In the genomic region with DNA sequence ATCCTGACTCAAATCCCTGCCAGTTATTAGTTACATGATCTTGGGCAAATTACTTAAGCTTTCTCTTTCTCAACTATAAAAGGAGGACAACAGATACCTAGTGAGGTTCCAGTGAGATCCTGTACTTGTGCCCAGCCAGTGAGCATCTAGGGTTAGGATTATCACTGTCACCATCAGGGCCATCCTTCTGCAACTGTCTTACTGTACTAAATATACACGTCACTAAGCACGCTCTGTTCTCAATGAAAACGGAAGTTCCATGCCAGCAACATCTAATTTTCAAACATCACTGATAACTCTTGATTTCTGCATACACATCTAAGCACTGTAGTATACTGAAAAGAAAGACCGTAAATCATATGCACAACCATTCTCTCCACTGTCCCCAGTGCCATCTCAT, we compare ENCODE assay signal across 14 cellular contexts.
DNase-seq lines count a peak whose midpoint lies in the region; ATAC-seq and TF ChIP-seq lines count a peak whose summit lies in the region.
"Had no signal": no experiment of that assay in that cellular context is flagged by ENCODE, and none has a peak within 500 bp of the region (broad histone marks: within the 10 kb centered on the region; RNA-seq: fewer than 3 reads in every experiment).

No MANE protein-coding gene starts in this region.

- H3K79me2 ChIP-seq in OCI-LY1 (ENCODE audit: insufficient read depth, low read length), result peaks cover 100% of the 10 kb centered on the region

- H3K9me2 ChIP-seq in OCI-LY1 (ENCODE audit: low read depth, low read length), result no peaks in the 10 kb centered on the region

- peaks cover 100% of the 10 kb centered on the region for H3K4me1 ChIP-seq in OCI-LY1 (ENCODE audit: insufficient read depth, low read length, severe bottlenecking)
- peaks cover 0 to 86% (median 40%) of the 10 kb centered on the region in 4 donors for H3K4me1 ChIP-seq in tibial nerve
- H3K4me1 ChIP-seq: colonic mucosa had no signal

- intact Hi-C loops in activated naive CD4-positive, alpha-beta T cell treated with anti-CD3 and anti-CD28 coated beads for 36 hours (cut with micrococcal nuclease), result loop anchor here (5.0 kb wide), 1 partner anchor 409 kb away; no protein-coding TSS in a partner anchor

- 67 to 74% methylated on average over 4 of the region's 4 CpGs for WGBS in tibial nerve, 2 donors

- no peaks in the 10 kb centered on the region for H3K9me3 Mint-ChIP-seq in activated naive CD4-positive, alpha-beta T cell treated with anti-CD3 and anti-CD28 coated beads for 36 hours
- H3K9me3 Mint-ChIP-seq in stimulated activated effector memory CD8-positive, alpha-beta T cell treated with anti-CD3 and anti-CD28 coated beads, Interleukin-12 subunit alpha, Interleukin-12 subunit beta, amount 100 ng/mL, for 72 hours, result no peaks in the 10 kb centered on the region

- H3K4me1 Mint-ChIP-seq in activated naive CD4-positive, alpha-beta T cell treated with anti-CD3 and anti-CD28 coated beads for 36 hours (ENCODE audit: low read depth), result peaks cover 90% of the 10 kb centered on the region
- peaks cover 66% of the 10 kb centered on the region for H3K4me1 Mint-ChIP-seq in stimulated activated effector memory CD8-positive, alpha-beta T cell treated with anti-CD3 and anti-CD28 coated beads, Interleukin-12 subunit alpha, Interleukin-12 subunit beta, amount 100 ng/mL, for 72 hours

- no peaks in the 10 kb centered on the region for H3K36me3 ChIP-seq in OCI-LY1 (ENCODE audit: insufficient read depth, low read length)
- H3K36me3 ChIP-seq in tibial nerve, result peaks cover 0 to 4% (median 0%) of the 10 kb centered on the region in 3 donors
- H3K36me3 ChIP-seq: colonic mucosa, upper lobe of left lung had no signal

- H3K27ac Mint-ChIP-seq in activated naive CD4-positive, alpha-beta T cell treated with anti-CD3 and anti-CD28 coated beads for 36 hours, result peak overlapping the region; percentile 82
- H3K27ac Mint-ChIP-seq in stimulated activated effector memory CD8-positive, alpha-beta T cell treated with anti-CD3 and anti-CD28 coated beads, Interleukin-12 subunit alpha, Interleukin-12 subunit beta, amount 100 ng/mL, for 72 hours, result peak overlapping the region; percentile 70

- TF ChIP-seq CTCF in OCI-LY1 (IDR thresholded peaks at IDR 0.05; ENCODE audit: low read length) (no peak), tibial nerve (IDR thresholded peaks at IDR 0.05) (no peak)

- no peak overlapping the region for H2AFZ ChIP-seq in OCI-LY1 (ENCODE audit: low read length)

- no peaks in the 10 kb centered on the region for H3K27me3 Mint-ChIP-seq in activated naive CD4-positive, alpha-beta T cell treated with anti-CD3 and anti-CD28 coated beads for 36 hours (ENCODE audit: low read depth)

- H3K4me3 ChIP-seq in OCI-LY1 (ENCODE audit: low read depth, low read length, poor library complexity, severe bottlenecking), result no peak overlapping the region
- H3K4me3 ChIP-seq in tibial nerve, result no peak overlapping the region
- H3K4me3 ChIP-seq: colonic mucosa, upper lobe of left lung had no signal

- TF ChIP-seq EP300 in tibial nerve (IDR thresholded peaks at IDR 0.05), result no peak

- H3F3A ChIP-seq in OCI-LY1 (ENCODE audit: insufficient read depth, low read length), result no peaks in the 10 kb centered on the region

- peak; percentile 36 for ATAC-seq in stimulated activated effector memory CD8-positive, alpha-beta T cell treated with anti-CD3 and anti-CD28 coated beads, Interleukin-12 subunit alpha, Interleukin-12 subunit beta, amount 100 ng/mL, for 72 hours
- no peak for ATAC-seq in HG03342 (IDR thresholded peaks at IDR 0.05; ENCODE audit: unreplicated experiment)
- ATAC-seq: PC-3 had no signal

- CTCF ChIA-PET in activated naive CD4-positive, alpha-beta T cell treated with anti-CD3 and anti-CD28 coated beads for 36 hours (lab: Charles Lee), result interaction anchor here (0.5 kb wide), 1 partner anchor 612 kb away, joined by 4 read pairs; no protein-coding TSS in a partner anchor

- peak overlapping the region; percentile 83 for H3K27ac ChIP-seq in OCI-LY1 (ENCODE audit: low read depth, low read length, poor library complexity, severe bottlenecking)
- H3K27ac ChIP-seq in tibial nerve, result peak overlapping the region in 2 of 4 donors; percentile 34
- H3K27ac ChIP-seq: colonic mucosa had no signal

- H4K20me1 ChIP-seq in OCI-LY1 (ENCODE audit: insufficient read depth, low read length), result no peaks in the 10 kb centered on the region

- peak overlapping the region; percentile 61 for H3K4me2 ChIP-seq in OCI-LY1 (ENCODE audit: low read length)

- no peaks in the 10 kb centered on the region for H3K27me3 ChIP-seq in OCI-LY1 (ENCODE audit: insufficient read depth, low read length)
- H3K27me3 ChIP-seq in tibial nerve, result no peaks in the 10 kb centered on the region
- H3K27me3 ChIP-seq: colonic mucosa, upper lobe of left lung had no signal

- H3K9ac ChIP-seq in OCI-LY1 (ENCODE audit: low read length), result peak overlapping the region; percentile 18; the same call in 1 of the 2 replicates

- TF ChIP-seq POLR2A in tibial nerve (IDR thresholded peaks at IDR 0.05), result no peak

- no peaks in the 10 kb centered on the region for H3K36me3 Mint-ChIP-seq in activated naive CD4-positive, alpha-beta T cell treated with anti-CD3 and anti-CD28 coated beads for 36 hours (ENCODE audit: low read depth)
- H3K36me3 Mint-ChIP-seq in stimulated activated effector memory CD8-positive, alpha-beta T cell treated with anti-CD3 and anti-CD28 coated beads, Interleukin-12 subunit alpha, Interleukin-12 subunit beta, amount 100 ng/mL, for 72 hours, result peaks cover 5% of the 10 kb centered on the region

- H3K9me3 ChIP-seq in OCI-LY1 (ENCODE audit: low read length) (no peaks in the 10 kb centered on the region), tibial nerve (no peaks in the 10 kb centered on the region)
- H3K9me3 ChIP-seq: colonic mucosa, upper lobe of left lung had no signal

- DNase-seq in activated naive CD4-positive, alpha-beta T cell treated with anti-CD3 and anti-CD28 coated beads for 36 hours, result no peak
- no peak for DNase-seq in activated naive CD4-positive, alpha-beta T cell (lab: John Stamatoyannopoulos, UW)
- peak; percentile 43 for DNase-seq in central memory CD4-positive, alpha-beta T cell
- DNase-seq in stimulated activated effector memory CD8-positive, alpha-beta T cell treated with anti-CD3 and anti-CD28 coated beads, Interleukin-12 subunit alpha, Interleukin-12 subunit beta, amount 100 ng/mL, for 72 hours (ENCODE audit: low spot score in 2 of 2), result peak in 1 of 2 donors; percentile 41
- DNase-seq in NCI-H2196 (lab: John Stamatoyannopoulos, UW; ENCODE audit: unreplicated experiment), result no peak
- DNase-seq in tibial nerve (ENCODE audit: low spot score in 2 of 2), result no peak
- DNase-seq: activated CD4-positive, alpha-beta T cell treated with anti-CD3 and anti-CD28 coated beads for 48 hours; colonic mucosa; MM.1S; NCI-H2227 treated with DMSO at 0.1 percent for 48 hours; PC-3; upper lobe of left lung had no signal

- peak overlapping the region; percentile 7 for H3K4me3 Mint-ChIP-seq in activated naive CD4-positive, alpha-beta T cell treated with anti-CD3 and anti-CD28 coated beads for 36 hours
- H3K4me3 Mint-ChIP-seq in stimulated activated effector memory CD8-positive, alpha-beta T cell treated with anti-CD3 and anti-CD28 coated beads, Interleukin-12 subunit alpha, Interleukin-12 subunit beta, amount 100 ng/mL, for 72 hours, result peak overlapping the region; percentile 1
